27 cellular contexts compared by ENCODE assay signal in the genomic region with DNA sequence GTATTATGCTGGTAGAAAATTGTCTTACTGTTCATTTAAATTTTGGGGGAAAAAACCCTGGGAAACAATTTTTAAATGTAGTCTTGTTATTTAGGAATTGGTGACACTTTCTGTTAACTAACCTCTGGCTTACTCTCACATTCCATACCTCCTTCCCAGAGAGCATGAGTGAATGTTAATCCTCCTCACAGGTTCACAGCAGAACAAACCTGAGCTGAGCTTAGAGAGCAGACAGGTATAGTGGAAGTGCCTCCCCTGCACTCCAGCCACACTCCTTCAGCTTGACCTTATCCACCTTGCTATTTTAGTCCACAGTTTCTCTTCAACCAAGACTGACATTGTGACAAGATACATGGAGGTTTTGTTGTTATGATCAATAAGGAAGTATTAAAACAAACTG.
"Had no signal": no experiment of that assay in that cellular context is flagged by ENCODE, and none has a peak within 500 bp of the region (broad histone marks: within the 10 kb centered on the region; RNA-seq: fewer than 3 reads in every experiment).

No MANE protein-coding gene starts in this region.

- H3K9me3 ChIP-seq: body of pancreas, heart right ventricle, left lung, transverse colon had no signal

- FAIRE-seq: endometrium, small intestine, TTC549, urothelium cell line had no signal

- ATAC-seq: activated CD8-positive, alpha-beta T cell treated with anti-CD3 and anti-CD28 coated beads, Interleukin-2, amount 10 ng/mL, durations not matched to agents 7 days and 5 days; activated naive CD8-positive, alpha-beta T cell treated with anti-CD3 and anti-CD28 coated beads, Interleukin-2, amount 50 U/mL, for 24 hours; body of pancreas; heart right ventricle; left lung; natural killer cell; sciatic nerve; stimulated activated naive B cell treated with anti-CD40 and anti-IgM and Interleukin-4, amounts not matched to agents 10 μg/mL and 1 μg/mL and 100 μg/mL, for 72 hours had no signal

- DNase-seq: activated CD4-positive, alpha-beta T cell treated with anti-CD3 and anti-CD28 coated beads for 1 hour; activated CD4-positive, alpha-beta T cell treated with anti-CD3 and anti-CD28 coated beads, Interleukin-2, amount 50 U/mL, for 1 hour; activated CD8-positive, alpha-beta T cell treated with anti-CD3 and anti-CD28 coated beads, Interleukin-2, amount 10 ng/mL, durations not matched to agents 7 days and 5 days; activated gamma-delta T cell; activated naive CD4-positive, alpha-beta T cell treated with anti-CD3 and anti-CD28 coated beads, Interleukin-2, amount 50 U/mL, for 16 hours; activated naive CD8-positive, alpha-beta T cell treated with anti-CD3 and anti-CD28 coated beads, Interleukin-2, amount 50 U/mL, for 24 hours; anterior cingulate cortex; body of pancreas; cortex of kidney; erythroblast; foreskin fibroblast; heart right ventricle; immature natural killer cell; kidney glomerular epithelial cell; left lung; natural killer cell; small intestine; stimulated activated CD4-positive, alpha-beta T cell treated with anti-CD3 and anti-CD28 coated beads, Interleukin-2, amount 100 ng/mL, for 24 hours; stimulated activated naive B cell treated with anti-CD40 and anti-IgM and Interleukin-4, amounts not matched to agents 10 μg/mL and 1 μg/mL and 100 μg/mL, for 72 hours; transverse colon; WERI-Rb-1 had no signal

- H3K36me3 ChIP-seq: cardiac muscle cell, heart right ventricle, left lung, transverse colon had no signal

- H3K27me3 ChIP-seq: body of pancreas, cardiac muscle cell, heart right ventricle, left lung, transverse colon had no signal

- H3K27ac ChIP-seq: body of pancreas, cardiac muscle cell, heart right ventricle, left lung, transverse colon, WERI-Rb-1 had no signal

- H3K4me3 ChIP-seq: body of pancreas, cardiac muscle cell, heart right ventricle, left lung, lung, transverse colon had no signal

- H3K4me1 ChIP-seq: body of pancreas, heart right ventricle, left lung, transverse colon had no signal
